Comparison of ENCODE assay signal across 9 cellular contexts in the genomic region with DNA sequence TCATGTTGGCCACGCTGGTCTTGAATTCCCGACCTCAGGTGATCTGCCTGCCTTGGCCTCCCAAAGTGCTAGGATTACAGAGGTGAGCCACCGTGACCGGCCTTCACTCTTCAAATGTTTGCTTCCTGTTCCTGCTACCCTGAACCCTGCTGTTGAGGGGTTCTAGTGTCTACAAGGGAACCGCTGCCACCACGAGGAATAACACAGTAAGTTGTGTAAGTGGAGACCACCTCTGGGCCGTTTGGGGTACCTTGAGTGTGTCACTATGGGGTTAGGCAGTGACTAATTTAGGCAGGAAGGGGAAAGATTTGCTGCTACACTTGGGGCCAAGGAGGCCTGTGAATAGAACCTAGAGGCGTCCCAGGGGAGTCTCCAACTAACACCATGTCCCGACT. TPM values are rescaled to one million over a fixed set of nuclear protein-coding genes. Genes with fewer than 3 reads are reported as not detected.
DNase-seq lines count a peak whose midpoint lies in the region; ATAC-seq, FAIRE-seq and TF ChIP-seq lines count a peak whose summit lies in the region.
"Had no signal": no experiment of that assay in that cellular context is flagged by ENCODE, and none has a peak within 500 bp of the region (broad histone marks: within the 10 kb centered on the region; RNA-seq: fewer than 3 reads in every experiment).

No MANE protein-coding gene starts in this region.

- peak overlapping the region in 1 of 2 donors; percentile 85 for H3K4me3 ChIP-seq in right atrium auricular region
- peak overlapping the region; percentile 67 for H3K4me3 ChIP-seq in skeletal muscle satellite cell (ENCODE audit: low read length)

- no peak for ATAC-seq in HG02870 (IDR thresholded peaks at IDR 0.05; ENCODE audit: unreplicated experiment)

- in situ Hi-C loops in GM13977 (cut with MboI; ENCODE audit: low pct_unique_long_range_greater_than_20kb, low sequenced_read_pairs, unreplicated experiment): no loop called here

- H3K4me1 ChIP-seq in right atrium auricular region (peaks cover 0 to 32% of the 10 kb centered on the region in 2 donors), skeletal muscle satellite cell (ENCODE audit: control insufficient read depth, insufficient read depth, low read length) (peaks cover 25% of the 10 kb centered on the region)

- H3K4me2 ChIP-seq in skeletal muscle satellite cell (ENCODE audit: low read length): peak overlapping the region; percentile 88

- H3K4me3 Mint-ChIP-seq in activated CD4-positive, alpha-beta memory T cell treated with anti-CD3 and anti-CD28 coated beads for 36 hours: peak overlapping the region; percentile 93

- H3K27ac ChIP-seq in right atrium auricular region: peak overlapping the region; percentile 97

- H3K27ac Mint-ChIP-seq in activated CD4-positive, alpha-beta memory T cell treated with anti-CD3 and anti-CD28 coated beads for 36 hours: no peak overlapping the region

- POLR2A ChIA-PET in activated CD4-positive, alpha-beta memory T cell treated with anti-CD3 and anti-CD28 coated beads for 36 hours (lab: Charles Lee): interaction anchor here (0.6 to 2.2 kb wide), 4 partner anchors 14 to 582 kb away, joined by 3 to 7 read pairs (median 3); a partner anchor contains a TSS

- no peaks in the 10 kb centered on the region for H3K9me3 ChIP-seq in right atrium auricular region
- H3K9me3 ChIP-seq in skeletal muscle satellite cell (replicated peaks; ENCODE audit: low read length): no peaks in the 10 kb centered on the region

- H3K36me3 ChIP-seq in right atrium auricular region (no peaks in the 10 kb centered on the region), skeletal muscle satellite cell (ENCODE audit: insufficient read depth, low read length) (peaks cover 2% of the 10 kb centered on the region)

- H3K36me3 Mint-ChIP-seq in activated CD4-positive, alpha-beta memory T cell treated with anti-CD3 and anti-CD28 coated beads for 36 hours: peaks cover 1% of the 10 kb centered on the region

- FAIRE-seq in HTR-8/SVneo (lab: Jason Lieb, UNC) (no peak), D721Med (lab: Jason Lieb, UNC) (no peak)

- TF ChIP-seq CTCF in GM13977 (IDR thresholded peaks at IDR 0.05; ENCODE audit: extremely low read depth, insufficient read depth, missing control alignments): no peak
- TF ChIP-seq CTCF in right atrium auricular region (IDR thresholded peaks at IDR 0.05): no peak
- no peak for TF ChIP-seq CTCF in D721Med (IDR thresholded peaks at IDR 0.05; ENCODE audit: insufficient read depth, missing control alignments)

- intact Hi-C loops in activated CD4-positive, alpha-beta memory T cell treated with anti-CD3 and anti-CD28 coated beads for 36 hours (cut with micrococcal nuclease): loop anchor here (5.0 kb wide), 2 partner anchors 252 to 342 kb away; a partner anchor contains a TSS

- H3K9ac ChIP-seq in skeletal muscle satellite cell (ENCODE audit: low read depth, low read length): peak overlapping the region; percentile 96

- no peaks in the 10 kb centered on the region for H3K27me3 ChIP-seq in right atrium auricular region
- no peaks in the 10 kb centered on the region for H3K27me3 ChIP-seq in skeletal muscle satellite cell (ENCODE audit: control insufficient read depth, insufficient read depth, low read length)

- CTCF ChIA-PET in activated CD4-positive, alpha-beta memory T cell treated with anti-CD3 and anti-CD28 coated beads for 36 hours (lab: Charles Lee): interaction anchor here (1.3 kb wide), 1 partner anchor 158 kb away, joined by 4 read pairs; no protein-coding TSS in a partner anchor

- H3K27me3 Mint-ChIP-seq in activated CD4-positive, alpha-beta memory T cell treated with anti-CD3 and anti-CD28 coated beads for 36 hours: no peaks in the 10 kb centered on the region

- DNase-seq in GM13977 (ENCODE audit: low spot score) (peak; percentile 10), right atrium auricular region (ENCODE audit: low spot score) (no peak), HTR-8/SVneo (ENCODE audit: insufficient read length, low spot score) (no peak), mesenteric fat pad (ENCODE audit: low spot score) (no peak), D721Med (ENCODE audit: insufficient read length, low spot score) (no peak)
- DNase-seq in activated CD4-positive, alpha-beta memory T cell treated with anti-CD3 and anti-CD28 coated beads for 36 hours: no peak
- DNase-seq: NCI-H187 had no signal

- H3K9me3 Mint-ChIP-seq in activated CD4-positive, alpha-beta memory T cell treated with anti-CD3 and anti-CD28 coated beads for 36 hours: no peaks in the 10 kb centered on the region

- peaks cover 19% of the 10 kb centered on the region for H3K4me1 Mint-ChIP-seq in activated CD4-positive, alpha-beta memory T cell treated with anti-CD3 and anti-CD28 coated beads for 36 hours (ENCODE audit: low read depth)

RNA-seq across cellular contexts. Expression of a gene that starts 2.2 kb away (rescaled TPM):
- 10 to 100 TPM; 40.3 to 45.5 TPM for total RNA-seq in activated CD4-positive, alpha-beta memory T cell treated with anti-CD3 and anti-CD28 coated beads for 36 hours
- total RNA-seq in right atrium auricular region (100 to 1,000 TPM; 117 to 150 TPM), mesenteric fat pad (270 TPM)
- 16.7 and 34.1 TPM in 2 replicates for total RNA-seq in skeletal muscle satellite cell (2012; rRNA removed)

RNA-seq across cellular contexts. Expression of a gene that starts 16.5 kb away (rescaled TPM):
- total RNA-seq in activated CD4-positive, alpha-beta memory T cell treated with anti-CD3 and anti-CD28 coated beads for 36 hours: not detected
- total RNA-seq in right atrium auricular region: not detected
- not detected in 2 replicates for total RNA-seq in skeletal muscle satellite cell (2012; rRNA removed)
- not detected for total RNA-seq in mesenteric fat pad

RNA-seq across cellular contexts. Expression of a gene that starts 41.4 kb away (rescaled TPM):
- total RNA-seq in activated CD4-positive, alpha-beta memory T cell treated with anti-CD3 and anti-CD28 coated beads for 36 hours: not detected
- 1 to 10 TPM in 1 of 2 donors, under 1 TPM in 1; 0.19 to 1.1 TPM for total RNA-seq in right atrium auricular region
- total RNA-seq in skeletal muscle satellite cell (2012; rRNA removed): not detected in 2 replicates
- total RNA-seq in mesenteric fat pad: 4.4 TPM

RNA-seq across cellular contexts. Expression of a gene that starts 43.6 kb away (rescaled TPM):
- total RNA-seq in activated CD4-positive, alpha-beta memory T cell treated with anti-CD3 and anti-CD28 coated beads for 36 hours: not detected
- total RNA-seq in right atrium auricular region (not detected), mesenteric fat pad (not detected)
- 0.22 and 0.51 TPM in 2 replicates for total RNA-seq in skeletal muscle satellite cell (2012; rRNA removed)
